Comparison of ENCODE assay signal across 8 cellular contexts in the genomic region with DNA sequence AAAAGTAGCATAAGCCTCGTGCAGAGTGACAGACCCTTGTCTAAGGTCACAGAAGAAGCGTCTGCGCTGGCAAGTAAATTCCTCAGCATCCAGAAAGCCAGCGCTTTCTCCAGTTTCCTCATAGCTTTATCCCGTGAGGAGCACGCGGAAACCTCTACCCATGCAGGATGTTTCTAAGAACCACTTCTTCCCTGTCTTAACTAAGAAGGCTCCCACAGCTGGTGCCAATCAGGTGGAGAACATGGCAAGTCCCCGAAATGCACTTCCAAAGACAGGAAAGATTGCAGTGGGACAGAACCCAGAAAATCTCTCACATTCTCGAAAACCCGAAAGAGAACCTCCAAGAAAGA. TPM values are rescaled to one million over a fixed set of nuclear protein-coding genes. Genes with fewer than 3 reads are reported as not detected.
DNase-seq lines count a peak whose midpoint lies in the region; ATAC-seq, FAIRE-seq and TF ChIP-seq lines count a peak whose summit lies in the region.

No MANE protein-coding gene starts in this region.

- no peaks in the 10 kb centered on the region for H3K27me3 ChIP-seq in IMR-90 (ENCODE audit: control insufficient read depth, insufficient read depth, low read length)

- intact Hi-C loops in IMR-90 (cut with micrococcal nuclease) (no loop called here), posterior cingulate gyrus (cut with DNase I) (loop anchor here (1.0 kb wide), 1 partner anchor 53 kb away; a partner anchor contains a TSS)
- intact Hi-C loops in activated naive CD4-positive, alpha-beta T cell treated with anti-CD3 and anti-CD28 coated beads for 36 hours (cut with micrococcal nuclease), result loop anchor here (1.0 to 10.0 kb wide), 2 partner anchors 9 to 903 kb away; a partner anchor contains a TSS

- peak overlapping the region; percentile 2; the same call in 1 of the 2 replicates for H3K18ac ChIP-seq in IMR-90 (ENCODE audit: low read depth, low read length)

- no peak overlapping the region for H2BK15ac ChIP-seq in IMR-90 (ENCODE audit: low read depth, low read length)

- CTCF ChIA-PET in IMR-90 (lab: Yijun Ruan, JAX), result no interaction called here
- CTCF ChIA-PET in activated naive CD4-positive, alpha-beta T cell treated with anti-CD3 and anti-CD28 coated beads for 36 hours (lab: Charles Lee), result interaction anchor here (1.2 to 1.3 kb wide), 2 partner anchors 24 to 51 kb away, joined by 3 read pairs; no protein-coding TSS in a partner anchor

- H3K4me1 ChIP-seq in IMR-90 (ENCODE audit: control insufficient read depth, insufficient read depth, low read length), result no peaks in the 10 kb centered on the region

- in situ Hi-C loops in IMR-90 (cut with MboI; ENCODE audit: low sequenced_read_pairs), result no loop called here

- ATAC-seq in IMR-90 (ENCODE audit: low read depth) (no peak), HG03354 (IDR thresholded peaks at IDR 0.05; ENCODE audit: poor library complexity, severe bottlenecking, unreplicated experiment) (no peak)

- no peak overlapping the region for H2BK20ac ChIP-seq in IMR-90 (ENCODE audit: low read depth, low read length)

- peaks cover 4 to 32% of the 10 kb centered on the region in 2 experiments for H3K79me1 ChIP-seq in IMR-90 (ENCODE audit: low read depth in 1 of 2, low read length in 2 of 2)

- no peaks in the 10 kb centered on the region for H3K27me3 Mint-ChIP-seq in activated naive CD4-positive, alpha-beta T cell treated with anti-CD3 and anti-CD28 coated beads for 36 hours (ENCODE audit: low read depth)

- peaks cover 17% of the 10 kb centered on the region for H3K36me3 ChIP-seq in IMR-90 (ENCODE audit: control insufficient read depth, insufficient read depth, low read length)

- H3K4me3 ChIP-seq in IMR-90 (ENCODE audit: insufficient read depth, low read depth, low read length), result peak overlapping the region; percentile 70
- peak overlapping the region; percentile 89 for H3K4me3 ChIP-seq in epithelial cell of esophagus (ENCODE audit: low read length)

- H4K91ac ChIP-seq in IMR-90 (ENCODE audit: insufficient read depth, low read depth, low read length), result 0 out of 2 replicates have a peak overlapping the region, but pooled peaks have one; percentile 29

- no peak for TF ChIP-seq POLR2A in IMR-90 (IDR thresholded peaks at IDR 0.05; ENCODE audit: low read depth, low read length)

- H3K4me1 Mint-ChIP-seq in activated naive CD4-positive, alpha-beta T cell treated with anti-CD3 and anti-CD28 coated beads for 36 hours (ENCODE audit: low read depth), result peaks cover 47% of the 10 kb centered on the region

- H2AFZ ChIP-seq in IMR-90 (replicated peaks; ENCODE audit: low read length, poor library complexity), result peak overlapping the region; percentile 73

- peak overlapping the region; percentile 87 for H3K23ac ChIP-seq in IMR-90 (ENCODE audit: low read depth, low read length)

- H3K4me2 ChIP-seq in IMR-90 (ENCODE audit: low read depth, low read length), result peak overlapping the region; percentile 93

- POLR2A ChIA-PET in IMR-90 (lab: Charles Lee; ENCODE audit: unreplicated experiment), result interaction anchor here (1.0 kb wide), 1 partner anchor 16 kb away, joined by 4 read pairs; no protein-coding TSS in a partner anchor

- no peak overlapping the region for H3K4me3 Mint-ChIP-seq in activated naive CD4-positive, alpha-beta T cell treated with anti-CD3 and anti-CD28 coated beads for 36 hours

- H3K4ac ChIP-seq in IMR-90 (ENCODE audit: low read depth, low read length), result peak overlapping the region; percentile 70

- H4K5ac ChIP-seq in IMR-90 (ENCODE audit: low read depth, low read length), result peak overlapping the region; percentile 14; the same call in 1 of the 2 replicates

- H2BK5ac ChIP-seq in IMR-90 (ENCODE audit: low read depth, low read length, poor library complexity, severe bottlenecking), result peak overlapping the region; percentile 64

- H4K20me1 ChIP-seq in IMR-90 (ENCODE audit: insufficient read depth, low read length), result peaks cover 46% of the 10 kb centered on the region

- TF ChIP-seq CTCF in IMR-90 (conservative IDR thresholded peaks at IDR 0.05; ENCODE audit: low read depth, low read length), result no peak
- TF ChIP-seq CTCF in epithelial cell of esophagus (IDR thresholded peaks at IDR 0.05; ENCODE audit: insufficient read depth, low read depth, low read length, missing control alignments), result no peak

- H4K8ac ChIP-seq in IMR-90 (ENCODE audit: low read depth in 2 of 2, low read length in 2 of 2), result peak overlapping the region; percentile 74 to 76; a peak in 3 of 4 replicates

- H3K9me3 ChIP-seq in IMR-90 (ENCODE audit: control insufficient read depth, insufficient read depth, low read length), result no peaks in the 10 kb centered on the region

- H3K9me3 Mint-ChIP-seq in activated naive CD4-positive, alpha-beta T cell treated with anti-CD3 and anti-CD28 coated beads for 36 hours, result no peaks in the 10 kb centered on the region

- peak overlapping the region; percentile 98 for H3K27ac ChIP-seq in IMR-90 (ENCODE audit: insufficient read depth, low read length)

- no peak for DNase-seq in GM19239 (ENCODE audit: insufficient read length, low spot score)
- no peak for DNase-seq in IMR-90
- DNase-seq in epithelial cell of esophagus (ENCODE audit: low read depth), result no peak
- peak; percentile 44 for DNase-seq in renal cortical epithelial cell (ENCODE audit: low read depth)
- no peak for DNase-seq in activated naive CD4-positive, alpha-beta T cell treated with anti-CD3 and anti-CD28 coated beads for 36 hours
- no peak for DNase-seq in posterior cingulate gyrus
- no peak for DNase-seq in GF-D8 (lab: John Stamatoyannopoulos, UW)

- H3K9ac ChIP-seq in IMR-90 (ENCODE audit: low read depth, low read length), result peak overlapping the region; percentile 80

- FAIRE-seq in GM19239 (lab: Jason Lieb, UNC), result peak; percentile 57

- H3K56ac ChIP-seq in IMR-90 (ENCODE audit: extremely low read depth, insufficient read depth, low read length), result peak overlapping the region; percentile 95

- TF ChIP-seq RAD21 in IMR-90 (IDR thresholded peaks at IDR 0.05; ENCODE audit: low read length), result no peak

- H3K27ac Mint-ChIP-seq in activated naive CD4-positive, alpha-beta T cell treated with anti-CD3 and anti-CD28 coated beads for 36 hours, result no peak overlapping the region

- dilution Hi-C loops in IMR-90 (cut with HindIII; ENCODE audit: low sequenced_read_pairs, unreplicated experiment), result no loop called here

- H3K36me3 Mint-ChIP-seq in activated naive CD4-positive, alpha-beta T cell treated with anti-CD3 and anti-CD28 coated beads for 36 hours (ENCODE audit: low read depth), result peaks cover 30% of the 10 kb centered on the region

- H2BK120ac ChIP-seq in IMR-90 (ENCODE audit: low read depth, low read length), result peak overlapping the region; percentile 21; the same call in 1 of the 2 replicates

- H3K9me1 ChIP-seq in IMR-90 (ENCODE audit: insufficient read depth, low read length), result peaks cover 7% of the 10 kb centered on the region

- peak overlapping the region; percentile 30 for H2AK9ac ChIP-seq in IMR-90 (replicated peaks; ENCODE audit: low read depth, low read length, poor library complexity)

- WGBS in IMR-90 (ENCODE audit: extremely low coverage in 2 of 2, insufficient read length in 1 of 2), 2 experiments, result 0% methylated on average over 2 of the region's 10 CpGs; no CpG with 5 or more reads in 1 of the 2 experiments

- no TSS peak for BruUV-seq in IMR-90 (replicated peaks; lab: Mats Ljungman, UMichigan)

- H3K14ac ChIP-seq in IMR-90 (replicated peaks; ENCODE audit: low read depth, low read length), result peak overlapping the region; percentile 83

- peak overlapping the region; percentile 74 for H2AK5ac ChIP-seq in IMR-90 (ENCODE audit: low read depth, low read length)

TF ChIP-seq in IMR-90, 13 proteins besides CTCF, POLR2A, EP300 and RAD21:
- TF ChIP-seq BHLHE40 (IDR thresholded peaks at IDR 0.05; ENCODE audit: low read depth, low read length) (peak; percentile 63; the same call in 1 of the 2 replicates), FOS (IDR thresholded peaks at IDR 0.05; ENCODE audit: low read depth, low read length) (no peak), SMC3 (IDR thresholded peaks at IDR 0.05; ENCODE audit: low read depth, low read length) (no peak)

RNA-seq across cellular contexts. Expression of a gene that starts 1.0 kb away (rescaled TPM):
- 3.8 and 6.7 TPM in 2 replicates for total RNA-seq in IMR-90 (2012; rRNA removed)
- polyA plus RNA-seq in IMR-90 (2012; rRNA removed), result 3.3 and 3.4 TPM in 2 replicates
- 0.81 and 0.93 TPM in 2 replicates for polyA plus RNA-seq in IMR-90 (2012; cell fraction: cytosol; rRNA removed)
- polyA plus RNA-seq in IMR-90 (2012; cell fraction: nucleus; rRNA removed; ENCODE audit: low replicate concordance), result 1.3 and 7.7 TPM in 2 replicates
- total RNA-seq in renal cortical epithelial cell, result 6.4 and 18.6 TPM in 2 replicates
- 10 to 100 TPM; 18.9 to 20.4 TPM for total RNA-seq in activated naive CD4-positive, alpha-beta T cell treated with anti-CD3 and anti-CD28 coated beads for 36 hours

RNA-seq across cellular contexts. Expression of a gene that starts 52.7 kb away (rescaled TPM):
- total RNA-seq in IMR-90 (2012; rRNA removed), result 74.9 and 114 TPM in 2 replicates
- polyA plus RNA-seq in IMR-90 (2012; rRNA removed), result 227 and 231 TPM in 2 replicates
- 56.9 and 192 TPM in 2 replicates for polyA plus RNA-seq in IMR-90 (2012; cell fraction: cytosol; rRNA removed)
- 13.2 and 100 TPM in 2 replicates for polyA plus RNA-seq in IMR-90 (2012; cell fraction: nucleus; rRNA removed; ENCODE audit: low replicate concordance)
- total RNA-seq in renal cortical epithelial cell, result 136 and 142 TPM in 2 replicates
- total RNA-seq in activated naive CD4-positive, alpha-beta T cell treated with anti-CD3 and anti-CD28 coated beads for 36 hours, result 100 to 1,000 TPM; 399 to 424 TPM
